In genomic region chr19:36378625-36379509, GRCh38 we compare ENCODE assay signal across 1 cellular context.
TF ChIP-seq lines count a peak whose summit lies in the region.

Gene ZFP14, minus strand, starts transcription at chr19:36379201. Its CDS starts 11,309 bp downstream, at chr19:36367892.

TF ChIP-seq in HepG2, 621 proteins besides CTCF, POLR2A, EP300 and RAD21 (continued from another document):
- TF ChIP-seq ZNF142 (CRISPR knock-in tag; IDR thresholded peaks at IDR 0.05): peak; percentile 51; the same call in 1 of the 2 replicates
- TF ChIP-seq ZNF205 (CRISPR knock-in tag; IDR thresholded peaks at IDR 0.05): 0 out of 2 replicates have a peak, but pooled peaks have one; percentile 74
- no peak for TF ChIP-seq RNF2 (conservative IDR thresholded peaks at IDR 0.05; ENCODE audit: low read depth)
- peak; percentile 66; the same call in 1 of the 2 replicates for TF ChIP-seq ZNF563 (CRISPR knock-in tag; IDR thresholded peaks at IDR 0.05)
- TF ChIP-seq NKX3-1 (CRISPR knock-in tag; IDR thresholded peaks at IDR 0.05): peak; percentile 56; the same call in 1 of the 2 replicates
- no peak for TF ChIP-seq ZNF780A (CRISPR knock-in tag; IDR thresholded peaks at IDR 0.05)
- TF ChIP-seq ERF (CRISPR knock-in tag; IDR thresholded peaks at IDR 0.05): peak; percentile 80; the same call in 1 of the 2 replicates
- TF ChIP-seq GZF1 (CRISPR knock-in tag; IDR thresholded peaks at IDR 0.05): no peak
- TF ChIP-seq ZNF766 (CRISPR knock-in tag; IDR thresholded peaks at IDR 0.05; ENCODE audit: borderline replicate concordance): 0 out of 2 replicates have a peak, but pooled peaks have one; percentile 67
- TF ChIP-seq POLR2AphosphoS5 (IDR thresholded peaks at IDR 0.05; ENCODE audit: low read depth, low read length): peak; percentile 89
- peak; percentile 64; the same call in 1 of the 2 replicates for TF ChIP-seq SIN3A (IDR thresholded peaks at IDR 0.05; ENCODE audit: borderline replicate concordance, low read depth, low read length)
- peak; percentile 62; the same call in 1 of the 2 replicates for TF ChIP-seq ZXDC (CRISPR knock-in tag; IDR thresholded peaks at IDR 0.05)
- TF ChIP-seq ISL2 (CRISPR knock-in tag; IDR thresholded peaks at IDR 0.05): 0 out of 2 replicates have a peak, but pooled peaks have one; percentile 40
- peak; percentile 83 for TF ChIP-seq KAT8 (CRISPR knock-in tag; IDR thresholded peaks at IDR 0.05)
- no peak for TF ChIP-seq ESRRA (CRISPR knock-in tag; IDR thresholded peaks at IDR 0.05; ENCODE audit: low read depth)
- TF ChIP-seq PATZ1 (CRISPR knock-in tag; IDR thresholded peaks at IDR 0.05): peak; percentile 100
- TF ChIP-seq CSRNP1 (CRISPR knock-in tag; IDR thresholded peaks at IDR 0.05): peak; percentile 63
- 0 out of 2 replicates have a peak, but pooled peaks have one; percentile 7 for TF ChIP-seq ZNF362 (CRISPR knock-in tag; IDR thresholded peaks at IDR 0.05; ENCODE audit: borderline replicate concordance)
- TF ChIP-seq CEBPB (IDR thresholded peaks at IDR 0.05; ENCODE audit: borderline replicate concordance, low read depth, low read length): no peak
- no peak for TF ChIP-seq SIX4 (CRISPR knock-in tag; IDR thresholded peaks at IDR 0.05)
